9 cellular contexts compared by ENCODE assay signal in the genomic region with DNA sequence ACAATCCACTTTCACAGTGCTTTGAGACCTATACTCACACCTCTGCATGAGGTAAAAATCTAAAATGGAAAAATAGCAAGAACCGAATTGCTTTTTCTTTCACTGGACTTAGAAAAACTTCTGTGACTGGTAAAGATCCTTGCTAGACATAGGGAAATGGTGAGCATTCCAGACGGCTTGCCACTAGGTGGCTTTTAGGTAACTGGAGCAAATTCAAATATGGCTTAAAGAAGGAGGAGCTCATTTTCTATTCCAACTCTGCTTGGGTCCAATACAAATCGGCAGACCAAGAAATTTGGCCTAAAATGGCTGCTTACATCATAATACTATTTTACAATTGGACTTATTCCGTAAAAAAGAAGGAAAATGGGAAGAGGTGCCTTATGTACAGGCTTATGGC.
A peak's percentile ranks its signal among the peaks of the same experiment; 100 is the strongest.
DNase-seq lines count a peak whose midpoint lies in the region; TF ChIP-seq lines count a peak whose summit lies in the region.
"Had no signal": no experiment of that assay in that cellular context is flagged by ENCODE, and none has a peak within 500 bp of the region (broad histone marks: within the 10 kb centered on the region; RNA-seq: fewer than 3 reads in every experiment).

No MANE protein-coding gene starts in this region.

- peak; percentile 7 for TF ChIP-seq CTCF in GM13977 (IDR thresholded peaks at IDR 0.05; ENCODE audit: extremely low read depth, insufficient read depth, missing control alignments)
- TF ChIP-seq CTCF in MM.1S (IDR thresholded peaks at IDR 0.05; ENCODE audit: low read length) = peak; percentile 22
- peak in 2 of 6 experiments; percentile 7 to 52 for TF ChIP-seq CTCF in esophagus squamous epithelium (IDR thresholded peaks at IDR 0.05)

- DNase-seq in GM13977 (ENCODE audit: low spot score) = no peak
- no peak for DNase-seq in MM.1S
- DNase-seq in T47D (ENCODE audit: low read depth in 1 of 2, low spot score in 1 of 2) = peak; percentile 42 to 68
- peak; percentile 49 for DNase-seq in mesendoderm
- DNase-seq in medulla oblongata (ENCODE audit: extremely low spot score) = no peak
- DNase-seq in D341Med (ENCODE audit: low spot score) = no peak
- DNase-seq in immature natural killer cell = no peak
- DNase-seq in esophagus squamous epithelium (lab: John Stamatoyannopoulos, UW) = no peak
- DNase-seq: NCI-H2081 treated with DMSO at 0.1 percent for 48 hours had no signal

- H2BK15ac ChIP-seq in mesendoderm (replicated peaks; ENCODE audit: low read depth) = no peak overlapping the region

- no peak overlapping the region for H3K18ac ChIP-seq in mesendoderm (ENCODE audit: low read length)

- no peaks in the 10 kb centered on the region for H3K9me3 ChIP-seq in MM.1S (replicated peaks; ENCODE audit: insufficient read depth, low read length)
- H3K9me3 ChIP-seq in esophagus squamous epithelium = peaks cover 0 to 5% (median 0%) of the 10 kb centered on the region in 3 donors

- no peak overlapping the region for H2BK5ac ChIP-seq in mesendoderm (ENCODE audit: low read length)

- H3K36me3 Mint-ChIP-seq in immature natural killer cell = no peaks in the 10 kb centered on the region

- no peaks in the 10 kb centered on the region for H3K9me2 ChIP-seq in MM.1S (replicated peaks; ENCODE audit: insufficient read depth, low read length)

- peaks cover 13 to 60% (median 22%) of the 10 kb centered on the region in 6 donors for H3K9me3 Mint-ChIP-seq in immature natural killer cell

- H3K4ac ChIP-seq in mesendoderm (ENCODE audit: low read depth, low read length) = no peak overlapping the region

- H3K9ac ChIP-seq in MM.1S (ENCODE audit: low read length) = no peak overlapping the region
- no peak overlapping the region for H3K9ac ChIP-seq in mesendoderm (ENCODE audit: low read length)

- no peaks in the 10 kb centered on the region for H3K4me1 ChIP-seq in MM.1S (ENCODE audit: low read length)
- H3K4me1 ChIP-seq in mesendoderm (ENCODE audit: control insufficient read depth, low read depth, low read length) = no peaks in the 10 kb centered on the region
- H3K4me1 ChIP-seq in esophagus squamous epithelium = no peaks in the 10 kb centered on the region

- H3K79me2 ChIP-seq in MM.1S (ENCODE audit: low read length) = no peaks in the 10 kb centered on the region
- H3K79me2 ChIP-seq in mesendoderm (ENCODE audit: control insufficient read depth, insufficient read depth, low read length) = no peaks in the 10 kb centered on the region

- H4K8ac ChIP-seq in mesendoderm (ENCODE audit: low read depth, low read length) = no peak overlapping the region

- H3K27me3 ChIP-seq in MM.1S (replicated peaks; ENCODE audit: insufficient read depth, low read length) (no peaks in the 10 kb centered on the region), mesendoderm (ENCODE audit: insufficient read depth, low read length, poor library complexity) (no peaks in the 10 kb centered on the region), esophagus squamous epithelium (no peaks in the 10 kb centered on the region)

- H3K56ac ChIP-seq in mesendoderm (ENCODE audit: low read length) = no peak overlapping the region

- intact Hi-C loops in esophagus squamous epithelium (cut with DNase I) = no loop called here

- no CpG with 5 or more reads among the region's 4 CpGs for WGBS in mesendoderm (ENCODE audit: extremely low coverage, insufficient coverage, low lambda C conversion rate)
- WGBS in esophagus squamous epithelium, 2 donors = 78 to 86% methylated on average over 4 of the region's 4 CpGs

- no peak overlapping the region for H3K4me3 ChIP-seq in MM.1S (ENCODE audit: low read length)
- H3K4me3 ChIP-seq in mesendoderm (ENCODE audit: low read length) = no peak overlapping the region
- no peak overlapping the region for H3K4me3 ChIP-seq in esophagus squamous epithelium

- H3K27ac ChIP-seq in MM.1S (ENCODE audit: low read length) (no peak overlapping the region), mesendoderm (ENCODE audit: low read depth, low read length) (no peak overlapping the region), esophagus squamous epithelium (no peak overlapping the region)

- TF ChIP-seq POLR2A in esophagus squamous epithelium (IDR thresholded peaks at IDR 0.05) = no peak

- H3K27me3 Mint-ChIP-seq in immature natural killer cell (ENCODE audit: low read depth in 3 of 3) = no peaks in the 10 kb centered on the region

- H4K5ac ChIP-seq in mesendoderm (ENCODE audit: low read length) = no peak overlapping the region

- H3K36me3 ChIP-seq in MM.1S (replicated peaks; ENCODE audit: insufficient read depth, low read length) (no peaks in the 10 kb centered on the region), mesendoderm (ENCODE audit: control insufficient read depth, insufficient read depth, low read length) (no peaks in the 10 kb centered on the region), esophagus squamous epithelium (no peaks in the 10 kb centered on the region)

- H3K4me2 ChIP-seq in MM.1S (ENCODE audit: low read depth, low read length) (no peak overlapping the region), mesendoderm (ENCODE audit: low read length) (no peak overlapping the region)

- H2BK120ac ChIP-seq in mesendoderm (ENCODE audit: low read depth, low read length) = no peak overlapping the region

- no peaks in the 10 kb centered on the region for H3K79me1 ChIP-seq in mesendoderm (ENCODE audit: low read length)

- no peak overlapping the region for H3K4me3 Mint-ChIP-seq in immature natural killer cell

- no peak overlapping the region for H2AFZ ChIP-seq in MM.1S (ENCODE audit: low read length)

- in situ Hi-C loops in GM13977 (cut with MboI; ENCODE audit: low pct_unique_long_range_greater_than_20kb, low sequenced_read_pairs, unreplicated experiment) = no loop called here
- in situ Hi-C loops in T47D (cut with HindIII; ENCODE audit: low pct_unique_long_range_greater_than_20kb, low sequenced_read_pairs) = no loop called here

- no peak overlapping the region for H3K23ac ChIP-seq in mesendoderm (ENCODE audit: low read length)

- no peak overlapping the region for H2AK5ac ChIP-seq in mesendoderm (ENCODE audit: low read length)

- no peak overlapping the region for H3K27ac Mint-ChIP-seq in immature natural killer cell

- H4K20me1 ChIP-seq in MM.1S (ENCODE audit: insufficient read depth, low read length) = no peaks in the 10 kb centered on the region

- peaks cover 0 to 7% of the 10 kb centered on the region in 2 donors for H3K4me1 Mint-ChIP-seq in immature natural killer cell

- no peaks in the 10 kb centered on the region for H3F3A ChIP-seq in MM.1S (ENCODE audit: insufficient read depth, low read length)

Comparison
In these comparisons a context has a peak if more than half of its experiments do, and no peak if none do; other contexts are left out.
1. DNase-seq: peak in T47D (2 of 2) and mesendoderm (single experiment); none in GM13977 (single experiment), MM.1S (single experiment), medulla oblongata (single experiment), D341Med (single experiment), immature natural killer cell (0 of 3) and esophagus squamous epithelium (single experiment).